19 cellular contexts compared by ENCODE assay signal in the genomic region with DNA sequence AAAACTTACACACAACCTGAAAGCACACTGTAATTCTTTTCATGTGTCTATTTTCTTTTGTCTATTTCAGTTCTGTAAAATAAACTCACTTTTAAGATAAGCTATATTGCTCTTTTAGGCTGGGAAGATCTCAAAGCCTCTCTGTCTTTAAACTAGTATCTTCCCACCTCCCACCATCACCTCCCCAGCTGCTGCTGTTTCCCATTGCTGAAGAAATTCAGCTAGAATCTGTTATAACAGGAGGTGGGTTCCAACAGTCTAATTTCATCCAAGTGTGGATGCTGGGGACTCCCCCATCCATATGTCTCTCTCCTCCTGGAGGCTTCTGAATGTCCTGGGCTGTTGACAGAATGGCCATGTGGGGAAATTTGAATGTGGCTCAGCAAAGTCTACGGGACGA.
DNase-seq lines count a peak whose midpoint lies in the region; ATAC-seq lines count a peak whose summit lies in the region.
"Had no signal": no experiment of that assay in that cellular context is flagged by ENCODE, and none has a peak within 500 bp of the region (broad histone marks: within the 10 kb centered on the region; RNA-seq: fewer than 3 reads in every experiment).

No MANE protein-coding gene starts in this region.

- H3K4me3 Mint-ChIP-seq in activated CD4-positive, alpha-beta memory T cell treated with anti-CD3 and anti-CD28 coated beads, Interleukin-2, amount 10 ng/mL, durations not matched to agents 7 days and 5 days: no peak overlapping the region
- H3K4me3 Mint-ChIP-seq: B cell; CD4-positive, alpha-beta memory T cell had no signal

- DNase-seq in DMS 273 (lab: John Stamatoyannopoulos, UW; ENCODE audit: unreplicated experiment) (peak; percentile 9), DMS 273 treated with DMSO at 0.1 percent for 48 hours (lab: John Stamatoyannopoulos, UW) (no peak), middle frontal gyrus (ENCODE audit: extremely low spot score, low spot score) (peak; percentile 52), posterior cingulate gyrus (peak in 6 of 10 donors; percentile 13 to 88 (median 43))
- DNase-seq in activated CD4-positive, alpha-beta memory T cell treated with anti-CD3 and anti-CD28 coated beads, Interleukin-2, amount 10 ng/mL, durations not matched to agents 7 days and 5 days: no peak
- DNase-seq: C1 segment of cervical spinal cord; Calu3; CD4-positive, alpha-beta memory T cell; COR-L47; DMS79; EL; GDM1; GM23248; H7; HCEC 1CT had no signal

- POLR2A ChIA-PET in activated CD4-positive, alpha-beta memory T cell treated with anti-CD3 and anti-CD28 coated beads, Interleukin-2, amount 10 ng/mL, durations not matched to agents 7 days and 5 days (lab: Charles Lee): no interaction called here

- ATAC-seq in HG02981 (IDR thresholded peaks at IDR 0.05; ENCODE audit: unreplicated experiment) (no peak), GM19463 (IDR thresholded peaks at IDR 0.05; ENCODE audit: unreplicated experiment) (no peak)
- ATAC-seq: GM12878 had no signal

- no peaks in the 10 kb centered on the region for H3K27me3 Mint-ChIP-seq in activated CD4-positive, alpha-beta memory T cell treated with anti-CD3 and anti-CD28 coated beads, Interleukin-2, amount 10 ng/mL, durations not matched to agents 7 days and 5 days
- H3K27me3 Mint-ChIP-seq: B cell; CD4-positive, alpha-beta memory T cell had no signal

- no peak overlapping the region for H3K27ac Mint-ChIP-seq in activated CD4-positive, alpha-beta memory T cell treated with anti-CD3 and anti-CD28 coated beads, Interleukin-2, amount 10 ng/mL, durations not matched to agents 7 days and 5 days
- H3K27ac Mint-ChIP-seq: B cell; CD4-positive, alpha-beta memory T cell had no signal

- H3K9me3 Mint-ChIP-seq in activated CD4-positive, alpha-beta memory T cell treated with anti-CD3 and anti-CD28 coated beads, Interleukin-2, amount 10 ng/mL, durations not matched to agents 7 days and 5 days: peaks cover 9% of the 10 kb centered on the region

- intact Hi-C loops in posterior cingulate gyrus (cut with DNase I): no loop called here

- no peaks in the 10 kb centered on the region for H3K4me1 Mint-ChIP-seq in activated CD4-positive, alpha-beta memory T cell treated with anti-CD3 and anti-CD28 coated beads, Interleukin-2, amount 10 ng/mL, durations not matched to agents 7 days and 5 days
- H3K4me1 Mint-ChIP-seq: CD4-positive, alpha-beta memory T cell had no signal

- CTCF ChIA-PET in activated CD4-positive, alpha-beta memory T cell treated with anti-CD3 and anti-CD28 coated beads, Interleukin-2, amount 10 ng/mL, durations not matched to agents 7 days and 5 days (lab: Charles Lee): no interaction called here

- no peaks in the 10 kb centered on the region for H3K36me3 Mint-ChIP-seq in activated CD4-positive, alpha-beta memory T cell treated with anti-CD3 and anti-CD28 coated beads, Interleukin-2, amount 10 ng/mL, durations not matched to agents 7 days and 5 days (ENCODE audit: low read depth)
- H3K36me3 Mint-ChIP-seq: CD4-positive, alpha-beta memory T cell had no signal

Comparison
In these comparisons a context has a peak if more than half of its experiments do, and no peak if none do; other contexts are left out.
1. DNase-seq: peak in DMS 273 (single experiment), middle frontal gyrus (single experiment) and posterior cingulate gyrus (6 of 10); none in DMS 273 treated with DMSO at 0.1 percent for 48 hours (single experiment) and activated CD4-positive, alpha-beta memory T cell treated with anti-CD3 and anti-CD28 coated beads, Interleukin-2, amount 10 ng/mL, durations not matched to agents 7 days and 5 days (single experiment).